ENCODE assay signal across 20 cellular contexts in genomic region chr7:86708334-86708733, GRCh38.
DNase-seq lines count a peak whose midpoint lies in the region; ATAC-seq and TF ChIP-seq lines count a peak whose summit lies in the region.
"Had no signal": no experiment of that assay in that cellular context is flagged by ENCODE, and none has a peak within 500 bp of the region (broad histone marks: within the 10 kb centered on the region; RNA-seq: fewer than 3 reads in every experiment).

No MANE protein-coding gene starts in this region.

- CTCF ChIA-PET in naive thymus-derived CD4-positive, alpha-beta T cell (lab: Charles Lee), result no interaction called here

- H2AK5ac ChIP-seq in H9 (ENCODE audit: insufficient read length, low read length), result no peak overlapping the region

- POLR2A ChIA-PET in naive thymus-derived CD4-positive, alpha-beta T cell (lab: Charles Lee), result no interaction called here

- intact Hi-C loops in naive thymus-derived CD4-positive, alpha-beta T cell (cut with micrococcal nuclease), result no loop called here
- intact Hi-C loops in psoas muscle (cut with DNase I), result no loop called here

- ATAC-seq in naive thymus-derived CD4-positive, alpha-beta T cell, result no peak
- ATAC-seq in psoas muscle, result no peak
- no peak for ATAC-seq in HG03354 (IDR thresholded peaks at IDR 0.05; ENCODE audit: poor library complexity, severe bottlenecking, unreplicated experiment)
- ATAC-seq: natural killer cell had no signal

- H3K9me3 ChIP-seq in H9 (ENCODE audit: control insufficient read depth, low read depth, low read length) (no peaks in the 10 kb centered on the region), psoas muscle (no peaks in the 10 kb centered on the region)
- H3K9me3 ChIP-seq in naive thymus-derived CD4-positive, alpha-beta T cell (ENCODE audit: control insufficient read depth in 2 of 3, low read length in 3 of 3), result no peaks in the 10 kb centered on the region
- H3K9me3 ChIP-seq: transverse colon had no signal

- H3K27ac Mint-ChIP-seq in H9, result peak overlapping the region in 2 of 3 experiments; percentile 79 to 94; a peak in 4 of 7 replicates
- no peak overlapping the region for H3K27ac Mint-ChIP-seq in naive thymus-derived CD4-positive, alpha-beta T cell
- H3K27ac Mint-ChIP-seq: dendritic cell treated with granulocyte-macrophage colony-stimulating factor and Interleukin-4, amounts not matched to agents 40 ng/mL and 50 ng/mL, for 4 days; natural killer cell had no signal

- no peaks in the 10 kb centered on the region for H3K9me3 Mint-ChIP-seq in H9
- H3K9me3 Mint-ChIP-seq in naive thymus-derived CD4-positive, alpha-beta T cell, result peaks cover 0 to 9% (median 0%) of the 10 kb centered on the region in 11 donors
- H3K9me3 Mint-ChIP-seq: dendritic cell treated with granulocyte-macrophage colony-stimulating factor and Interleukin-4, amounts not matched to agents 40 ng/mL and 50 ng/mL, for 4 days had no signal

- H3K27me3 Mint-ChIP-seq in H9 (ENCODE audit: low read depth), result no peaks in the 10 kb centered on the region
- peaks cover 0 to 2% (median 0%) of the 10 kb centered on the region in 5 donors for H3K27me3 Mint-ChIP-seq in naive thymus-derived CD4-positive, alpha-beta T cell
- H3K27me3 Mint-ChIP-seq: dendritic cell treated with granulocyte-macrophage colony-stimulating factor and Interleukin-4, amounts not matched to agents 40 ng/mL and 50 ng/mL, for 4 days had no signal

- H3K27ac ChIP-seq in H9 (ENCODE audit: insufficient read length, low read depth, low read length) (no peak overlapping the region), psoas muscle (no peak overlapping the region)
- no peak overlapping the region for H3K27ac ChIP-seq in naive thymus-derived CD4-positive, alpha-beta T cell (ENCODE audit: low read depth, low read length)
- H3K27ac ChIP-seq: SK-N-MC, transverse colon had no signal

- H3K79me2 ChIP-seq in H9 (ENCODE audit: insufficient read depth, low read length), result no peaks in the 10 kb centered on the region

- H3T11ph ChIP-seq in H9 (ENCODE audit: low read length), result no peak overlapping the region

- H4K5ac ChIP-seq in H9 (ENCODE audit: insufficient read length, low read depth, low read length), result no peak overlapping the region

- no peaks in the 10 kb centered on the region for H3K36me3 ChIP-seq in naive thymus-derived CD4-positive, alpha-beta T cell (ENCODE audit: control insufficient read depth in 2 of 3, insufficient read depth in 3 of 3, low read length in 3 of 3)
- H3K36me3 ChIP-seq in psoas muscle (ENCODE audit: insufficient read depth in 1 of 2, low read depth in 1 of 2), result no peaks in the 10 kb centered on the region
- H3K36me3 ChIP-seq: transverse colon had no signal

- no peak overlapping the region for H2AFZ ChIP-seq in H9 (ENCODE audit: low read length)

- no peak overlapping the region for H2BK120ac ChIP-seq in H9 (ENCODE audit: low read depth, low read length, poor library complexity, severe bottlenecking)

- no peak overlapping the region for H4K91ac ChIP-seq in H9 (ENCODE audit: insufficient read length, low read depth, low read length)

- no peak for TF ChIP-seq CTCF in H9 (conservative IDR thresholded peaks at IDR 0.05)
- no peak for TF ChIP-seq CTCF in psoas muscle (IDR thresholded peaks at IDR 0.05)

- H3K27me3 ChIP-seq in H9 (ENCODE audit: insufficient read depth, low read length), result no peaks in the 10 kb centered on the region
- no peaks in the 10 kb centered on the region for H3K27me3 ChIP-seq in naive thymus-derived CD4-positive, alpha-beta T cell (ENCODE audit: control insufficient read depth in 2 of 2, insufficient read depth in 2 of 2, low read length in 2 of 2)
- H3K27me3 ChIP-seq in psoas muscle (ENCODE audit: insufficient read depth in 3 of 3, low read length in 2 of 3), result no peaks in the 10 kb centered on the region
- H3K27me3 ChIP-seq: transverse colon had no signal

- H3K79me1 ChIP-seq in H9 (ENCODE audit: insufficient read depth, low read depth, low read length, poor library complexity, severe bottlenecking), result no peaks in the 10 kb centered on the region

- H3K36me3 Mint-ChIP-seq in H9 (ENCODE audit: insufficient read depth in 1 of 3, low read depth in 3 of 3), result no peaks in the 10 kb centered on the region
- no peaks in the 10 kb centered on the region for H3K36me3 Mint-ChIP-seq in naive thymus-derived CD4-positive, alpha-beta T cell
- H3K36me3 Mint-ChIP-seq: natural killer cell had no signal

- H2BK15ac ChIP-seq in H9 (ENCODE audit: low read depth, low read length), result no peak overlapping the region; the same call in 1 of the 2 replicates

- 0 out of 2 replicates have a peak, but pooled peaks cover 3% of the 10 kb centered on the region for H3K4me1 ChIP-seq in H9 (ENCODE audit: insufficient read depth, low read length)
- no peaks in the 10 kb centered on the region for H3K4me1 ChIP-seq in naive thymus-derived CD4-positive, alpha-beta T cell (ENCODE audit: control insufficient read depth in 2 of 2, insufficient read depth in 2 of 2, low read length in 2 of 2)
- no peaks in the 10 kb centered on the region for H3K4me1 ChIP-seq in psoas muscle
- H3K4me1 ChIP-seq: transverse colon had no signal

- H3K23ac ChIP-seq in H9 (ENCODE audit: insufficient read length, low read depth, low read length), result no peak overlapping the region

- DNase-seq in H9 (peak; percentile 51), NCI-H446 (lab: John Stamatoyannopoulos, UW) (peak; percentile 56 to 87), ecto neural progenitor cell (ENCODE audit: low spot score) (peak; percentile 43), nucleus accumbens (lab: John Stamatoyannopoulos, UW) (peak in 51 of 56 donors; percentile 5 to 88 (median 60)), psoas muscle (no peak)
- DNase-seq in naive thymus-derived CD4-positive, alpha-beta T cell, result no peak
- DNase-seq: activated CD4-positive, alpha-beta T cell treated with anti-CD3 and anti-CD28 coated beads for 4 hours; activated CD8-positive, alpha-beta memory T cell treated with anti-CD3 and anti-CD28 coated beads, Interleukin-2, amount 50 U/mL, for 48 hours; activated naive CD4-positive, alpha-beta T cell; HCEC 1CT; islet precursor cell; mammary epithelial cell; natural killer cell; NCI-H187; NCI-H524 treated with DMSO at 0.1 percent for 48 hours; T1000; transverse colon had no signal

- H3K4me2 ChIP-seq in H9 (ENCODE audit: insufficient read depth, insufficient read length, low read length), result no peak overlapping the region

- H3K23me2 ChIP-seq in H9 (ENCODE audit: insufficient read length, low read depth, low read length, poor library complexity, severe bottlenecking), result no peaks in the 10 kb centered on the region

- H4K20me1 ChIP-seq in H9 (ENCODE audit: control insufficient read depth, insufficient read depth, insufficient read length), result no peaks in the 10 kb centered on the region

- no peak overlapping the region for H3K14ac ChIP-seq in H9 (ENCODE audit: insufficient read depth, low read length)

- no peak overlapping the region for H2BK5ac ChIP-seq in H9 (ENCODE audit: insufficient read length, low read length)

- H3K9ac ChIP-seq in H9 (ENCODE audit: extremely low read depth, insufficient read length, low read length), result no peak overlapping the region

- no peak overlapping the region for H3K4ac ChIP-seq in H9 (ENCODE audit: low read depth, low read length)

- H3K4me3 Mint-ChIP-seq in H9, result peak overlapping the region in 1 of 2 experiments; percentile 26; a peak in 1 of 5 replicates
- no peak overlapping the region for H3K4me3 Mint-ChIP-seq in naive thymus-derived CD4-positive, alpha-beta T cell
- H3K4me3 Mint-ChIP-seq: dendritic cell treated with granulocyte-macrophage colony-stimulating factor and Interleukin-4, amounts not matched to agents 40 ng/mL and 50 ng/mL, for 4 days; natural killer cell had no signal

- no peak overlapping the region for H2BK12ac ChIP-seq in H9 (ENCODE audit: insufficient read length, low read depth, low read length)

- no peak overlapping the region for H4K8ac ChIP-seq in H9 (replicated peaks; ENCODE audit: insufficient read length, low read depth, low read length)

- no peak overlapping the region for H3K18ac ChIP-seq in H9 (ENCODE audit: insufficient read length, low read depth, low read length)

- H3K56ac ChIP-seq in H9 (ENCODE audit: insufficient read length, low read depth, low read length), result no peak overlapping the region

- H2BK20ac ChIP-seq in H9 (ENCODE audit: low read depth, low read length, poor library complexity, severe bottlenecking), result no peak overlapping the region

- no CpG with 5 or more reads among the region's 4 CpGs for WGBS in H9 (ENCODE audit: extremely low coverage, insufficient read length, low lambda C conversion rate)
- 16 to 25% (median 22%) methylated on average over 4 of the region's 4 CpGs for WGBS in psoas muscle, 3 donors

- H3K4me1 Mint-ChIP-seq in H9, result peaks cover 10 to 22% of the 10 kb centered on the region in 2 experiments
- H3K4me1 Mint-ChIP-seq in naive thymus-derived CD4-positive, alpha-beta T cell, result no peaks in the 10 kb centered on the region
- H3K4me1 Mint-ChIP-seq: natural killer cell had no signal

- H3K4me3 ChIP-seq in naive thymus-derived CD4-positive, alpha-beta T cell (ENCODE audit: low read length), result no peak overlapping the region
- no peak overlapping the region for H3K4me3 ChIP-seq in psoas muscle
- H3K4me3 ChIP-seq: SK-N-MC, transverse colon had no signal

Comparison
In these comparisons a context has a peak if more than half of its experiments do, and no peak if none do; other contexts are left out.
1. DNase-seq: peak in H9 (single experiment), NCI-H446 (2 of 2), ecto neural progenitor cell (single experiment) and nucleus accumbens (51 of 56); none in naive thymus-derived CD4-positive, alpha-beta T cell (0 of 9) and psoas muscle (0 of 2).
2. H3K27ac Mint-ChIP-seq: peak in H9 (2 of 3); none in naive thymus-derived CD4-positive, alpha-beta T cell (0 of 9).